ENCODE assay signal across 18 cellular contexts in genomic region chr19:14410775-14411134, GRCh38. TPM values are rescaled to one million over a fixed set of nuclear protein-coding genes. Genes with fewer than 3 reads are reported as not detected.
DNase-seq lines count a peak whose midpoint lies in the region; ATAC-seq and TF ChIP-seq lines count a peak whose summit lies in the region.
"Had no signal": no experiment of that assay in that cellular context is flagged by ENCODE, and none has a peak within 500 bp of the region (broad histone marks: within the 10 kb centered on the region; RNA-seq: fewer than 3 reads in every experiment).

No MANE protein-coding gene starts in this region.

- H3K9me3 ChIP-seq in CD4-positive, alpha-beta T cell (ENCODE audit: control insufficient read depth, low read length): no peaks in the 10 kb centered on the region
- no peaks in the 10 kb centered on the region for H3K9me3 ChIP-seq in naive thymus-derived CD4-positive, alpha-beta T cell (ENCODE audit: control insufficient read depth in 2 of 3, low read length in 3 of 3)
- H3K9me3 ChIP-seq: psoas muscle, thoracic aorta had no signal

- TF ChIP-seq CTCF in CD4-positive, alpha-beta T cell (IDR thresholded peaks at IDR 0.05): no peak
- no peak for TF ChIP-seq CTCF in foreskin keratinocyte (conservative IDR thresholded peaks at IDR 0.05)

- H3K9me3 Mint-ChIP-seq in CD4-positive, alpha-beta T cell: no peaks in the 10 kb centered on the region
- H3K9me3 Mint-ChIP-seq in activated CD8-positive, alpha-beta T cell treated with anti-CD3 and anti-CD28 coated beads, Interleukin-2, amount 10 ng/mL, durations not matched to agents 7 days and 5 days (ENCODE audit: insufficient read depth): no peaks in the 10 kb centered on the region
- no peaks in the 10 kb centered on the region for H3K9me3 Mint-ChIP-seq in naive thymus-derived CD4-positive, alpha-beta T cell

- no peaks in the 10 kb centered on the region for H3K27me3 ChIP-seq in CD4-positive, alpha-beta T cell (ENCODE audit: control insufficient read depth, insufficient read depth, low read length)
- H3K27me3 ChIP-seq in H7 (ENCODE audit: control insufficient read depth, insufficient read depth, low read length) (no peaks in the 10 kb centered on the region), foreskin keratinocyte (no peaks in the 10 kb centered on the region)
- H3K27me3 ChIP-seq in naive thymus-derived CD4-positive, alpha-beta T cell (ENCODE audit: control insufficient read depth in 2 of 2, insufficient read depth in 2 of 2, low read length in 2 of 2): no peaks in the 10 kb centered on the region

- CTCF ChIA-PET in CD4-positive, alpha-beta T cell (lab: Charles Lee): interaction anchor here (0.7 to 11.4 kb wide), 2 partner anchors 47 to 58 kb away, joined by 3 to 93 read pairs; no protein-coding TSS in a partner anchor
- CTCF ChIA-PET in activated CD8-positive, alpha-beta T cell treated with anti-CD3 and anti-CD28 coated beads, Interleukin-2, amount 10 ng/mL, durations not matched to agents 7 days and 5 days (lab: Charles Lee): interaction anchor here (1.3 to 1.4 kb wide), 2 partner anchors 36 to 274 kb away, joined by 3 to 4 read pairs; partner anchors contain the start of gene ASF1B
- CTCF ChIA-PET in naive thymus-derived CD4-positive, alpha-beta T cell (lab: Charles Lee): interaction anchor here (2.3 kb wide), 1 partner anchor 10 kb away, joined by 5 read pairs; no protein-coding TSS in a partner anchor

- H3K27me3 Mint-ChIP-seq in CD4-positive, alpha-beta T cell: no peaks in the 10 kb centered on the region
- no peaks in the 10 kb centered on the region for H3K27me3 Mint-ChIP-seq in activated CD8-positive, alpha-beta T cell treated with anti-CD3 and anti-CD28 coated beads, Interleukin-2, amount 10 ng/mL, durations not matched to agents 7 days and 5 days (ENCODE audit: low read depth)
- no peaks in the 10 kb centered on the region for H3K27me3 Mint-ChIP-seq in naive thymus-derived CD4-positive, alpha-beta T cell

- intact Hi-C loops in CD4-positive, alpha-beta T cell (cut with DNase I, micrococcal nuclease): no loop called here
- intact Hi-C loops in naive thymus-derived CD4-positive, alpha-beta T cell (cut with micrococcal nuclease): no loop called here
- intact Hi-C loops in cardiac septum (cut with DNase I): no loop called here

- H3K36me3 Mint-ChIP-seq in CD4-positive, alpha-beta T cell (ENCODE audit: low read depth): peaks cover 92% of the 10 kb centered on the region
- peaks cover 85% of the 10 kb centered on the region for H3K36me3 Mint-ChIP-seq in activated CD8-positive, alpha-beta T cell treated with anti-CD3 and anti-CD28 coated beads, Interleukin-2, amount 10 ng/mL, durations not matched to agents 7 days and 5 days (ENCODE audit: low read depth)
- H3K36me3 Mint-ChIP-seq in naive thymus-derived CD4-positive, alpha-beta T cell: peaks cover 4 to 43% (median 21%) of the 10 kb centered on the region in 5 donors

- no peak overlapping the region for H3K27ac ChIP-seq in CD4-positive, alpha-beta T cell (ENCODE audit: low read depth, low read length)
- no peak overlapping the region for H3K27ac ChIP-seq in naive thymus-derived CD4-positive, alpha-beta T cell (ENCODE audit: low read depth, low read length)
- no peak overlapping the region for H3K27ac ChIP-seq in foreskin keratinocyte
- H3K27ac ChIP-seq: coronary artery, psoas muscle, thoracic aorta had no signal

- DNase-seq in CD4-positive, alpha-beta T cell: peak in 1 of 10 experiments; percentile 49
- DNase-seq in H7 (peak; percentile 29), HK-2 (ENCODE audit: unreplicated experiment) (no peak), cardiac septum (ENCODE audit: low spot score) (no peak), foreskin keratinocyte (no peak)
- no peak for DNase-seq in activated CD8-positive, alpha-beta T cell treated with anti-CD3 and anti-CD28 coated beads, Interleukin-2, amount 10 ng/mL, durations not matched to agents 7 days and 5 days
- no peak for DNase-seq in naive thymus-derived CD4-positive, alpha-beta T cell
- DNase-seq: GDM1; NCI-H146; NCI-H2227 treated with DMSO at 0.1 percent for 48 hours; psoas muscle; RPMI8226; stimulated activated CD8-positive, alpha-beta memory T cell treated with anti-CD3 and anti-CD28 coated beads, Interleukin-4, amount 100 ng/mL, for 48 hours had no signal

- POLR2A ChIA-PET in CD4-positive, alpha-beta T cell (lab: Charles Lee): interaction anchor here (1.3 to 1.6 kb wide), 4 partner anchors 7 to 321 kb away, joined by 3 to 9 read pairs (median 4); no protein-coding TSS in a partner anchor
- POLR2A ChIA-PET in activated CD8-positive, alpha-beta T cell treated with anti-CD3 and anti-CD28 coated beads, Interleukin-2, amount 10 ng/mL, durations not matched to agents 7 days and 5 days (lab: Charles Lee): interaction anchor here (0.6 to 1.8 kb wide), 10 partner anchors 9 to 72 kb away, joined by 3 to 6 read pairs (median 4); no protein-coding TSS in a partner anchor
- POLR2A ChIA-PET in naive thymus-derived CD4-positive, alpha-beta T cell (lab: Charles Lee): interaction anchor here (0.6 to 1.4 kb wide), 5 partner anchors 9 to 104 kb away, joined by 3 to 5 read pairs (median 3); no protein-coding TSS in a partner anchor

- peak overlapping the region; percentile 92 for H3K27ac Mint-ChIP-seq in CD4-positive, alpha-beta T cell
- H3K27ac Mint-ChIP-seq in activated CD8-positive, alpha-beta T cell treated with anti-CD3 and anti-CD28 coated beads, Interleukin-2, amount 10 ng/mL, durations not matched to agents 7 days and 5 days: peak overlapping the region; percentile 57
- peak overlapping the region in 8 of 9 donors; percentile 5 to 83 (median 62) for H3K27ac Mint-ChIP-seq in naive thymus-derived CD4-positive, alpha-beta T cell

- no peak for ATAC-seq in CD4-positive, alpha-beta T cell (ENCODE audit: poor library complexity)
- ATAC-seq in activated CD8-positive, alpha-beta T cell treated with anti-CD3 and anti-CD28 coated beads, Interleukin-2, amount 10 ng/mL, durations not matched to agents 7 days and 5 days: no peak
- ATAC-seq in naive thymus-derived CD4-positive, alpha-beta T cell: no peak
- ATAC-seq in GM18519 (IDR thresholded peaks at IDR 0.05; ENCODE audit: low FRiP score, unreplicated experiment) (no peak), foreskin keratinocyte (no peak)
- ATAC-seq: psoas muscle had no signal

- H3K4me1 Mint-ChIP-seq in CD4-positive, alpha-beta T cell (ENCODE audit: low read depth): peaks cover 50% of the 10 kb centered on the region
- peaks cover 63% of the 10 kb centered on the region for H3K4me1 Mint-ChIP-seq in activated CD8-positive, alpha-beta T cell treated with anti-CD3 and anti-CD28 coated beads, Interleukin-2, amount 10 ng/mL, durations not matched to agents 7 days and 5 days (ENCODE audit: low read depth)
- H3K4me1 Mint-ChIP-seq in naive thymus-derived CD4-positive, alpha-beta T cell: peaks cover 27 to 58% (median 43%) of the 10 kb centered on the region in 7 donors

- no peak overlapping the region for H3K4me3 ChIP-seq in H7 (ENCODE audit: insufficient read depth, low read depth, low read length)
- no peak overlapping the region for H3K4me3 ChIP-seq in naive thymus-derived CD4-positive, alpha-beta T cell (ENCODE audit: low read length)
- H3K4me3 ChIP-seq: coronary artery, lung, psoas muscle, smooth muscle cell, thoracic aorta had no signal

- peaks cover 28 to 49% of the 10 kb centered on the region in 2 donors for H3K4me1 ChIP-seq in naive thymus-derived CD4-positive, alpha-beta T cell (ENCODE audit: control insufficient read depth in 2 of 2, insufficient read depth in 2 of 2, low read length in 2 of 2)
- no peaks in the 10 kb centered on the region for H3K4me1 ChIP-seq in foreskin keratinocyte

- peaks cover 43% of the 10 kb centered on the region for H3K36me3 ChIP-seq in H7 (replicated peaks; ENCODE audit: control insufficient read depth, insufficient read depth, low read length)
- peaks cover 45 to 80% (median 47%) of the 10 kb centered on the region in 3 experiments for H3K36me3 ChIP-seq in naive thymus-derived CD4-positive, alpha-beta T cell (ENCODE audit: control insufficient read depth in 2 of 3, insufficient read depth in 3 of 3, low read length in 3 of 3)

- H3K4me3 Mint-ChIP-seq in CD4-positive, alpha-beta T cell: peak overlapping the region; percentile 56
- H3K4me3 Mint-ChIP-seq in activated CD8-positive, alpha-beta T cell treated with anti-CD3 and anti-CD28 coated beads, Interleukin-2, amount 10 ng/mL, durations not matched to agents 7 days and 5 days: no peak overlapping the region
- H3K4me3 Mint-ChIP-seq in naive thymus-derived CD4-positive, alpha-beta T cell: peak overlapping the region in 2 of 10 donors; percentile 23 to 32

RNA-seq across cellular contexts. Expression of gene DDX39A, which starts 8.4 kb away (rescaled TPM):
- 100 to 1,000 TPM; 296 to 299 TPM for total RNA-seq in CD4-positive, alpha-beta T cell
- 94.6 and 131 TPM in 2 replicates for total RNA-seq in H7 (2014; rRNA removed; shearing (Covaris generic))
- 100 to 1,000 TPM; 309 to 313 TPM for total RNA-seq in activated CD8-positive, alpha-beta T cell treated with anti-CD3 and anti-CD28 coated beads, Interleukin-2, amount 10 ng/mL, durations not matched to agents 7 days and 5 days
- total RNA-seq in naive thymus-derived CD4-positive, alpha-beta T cell: 100 to 1,000 TPM; 135 to 288 (median 215) TPM
- polyA plus RNA-seq in naive thymus-derived CD4-positive, alpha-beta T cell: 100 to 1,000 TPM in 1 of 2 donors, 10 to 100 TPM in 1; 98.6 to 134 TPM
- total RNA-seq in cardiac septum: 26.7 TPM
- 104 and 132 TPM in 2 replicates for total RNA-seq in foreskin keratinocyte
- 123 and 146 TPM in 2 replicates for polyA plus RNA-seq in foreskin keratinocyte

RNA-seq across cellular contexts. Expression of gene PKN1, which starts 22.4 kb away (rescaled TPM):
- 100 to 1,000 TPM; 171 TPM for total RNA-seq in CD4-positive, alpha-beta T cell
- 108 and 127 TPM in 2 replicates for total RNA-seq in H7 (2014; rRNA removed; shearing (Covaris generic))
- 100 to 1,000 TPM; 244 to 263 TPM for total RNA-seq in activated CD8-positive, alpha-beta T cell treated with anti-CD3 and anti-CD28 coated beads, Interleukin-2, amount 10 ng/mL, durations not matched to agents 7 days and 5 days
- total RNA-seq in naive thymus-derived CD4-positive, alpha-beta T cell: 100 to 1,000 TPM; 194 to 211 (median 206) TPM
- 10 to 100 TPM; 47.2 to 88.2 TPM for polyA plus RNA-seq in naive thymus-derived CD4-positive, alpha-beta T cell
- total RNA-seq in cardiac septum: 136 TPM
- total RNA-seq in foreskin keratinocyte: 3.8 and 5.7 TPM in 2 replicates
- 3.4 and 4.6 TPM in 2 replicates for polyA plus RNA-seq in foreskin keratinocyte

RNA-seq across cellular contexts. Expression of gene ADGRE5, which starts 29.5 kb away (rescaled TPM):
- total RNA-seq in CD4-positive, alpha-beta T cell: 100 to 1,000 TPM; 745 to 751 TPM
- total RNA-seq in H7 (2014; rRNA removed; shearing (Covaris generic)): 5.9 and 6.1 TPM in 2 replicates
- total RNA-seq in activated CD8-positive, alpha-beta T cell treated with anti-CD3 and anti-CD28 coated beads, Interleukin-2, amount 10 ng/mL, durations not matched to agents 7 days and 5 days: 100 to 1,000 TPM; 290 to 302 TPM
- total RNA-seq in naive thymus-derived CD4-positive, alpha-beta T cell: 1,000 to 10,000 TPM in 1 of 5 experiments, 100 to 1,000 TPM in 4; 128 to 1,529 (median 215) TPM
- polyA plus RNA-seq in naive thymus-derived CD4-positive, alpha-beta T cell: 100 to 1,000 TPM; 122 to 214 TPM
- total RNA-seq in cardiac septum: 36.4 TPM
- total RNA-seq in foreskin keratinocyte: 13.7 and 16.8 TPM in 2 replicates
- 14.5 and 19.6 TPM in 2 replicates for polyA plus RNA-seq in foreskin keratinocyte

Comparison
In these comparisons a context has a peak if more than half of its experiments do, and no peak if none do; other contexts are left out.
1. RNA of gene PKN1, which starts 22.4 kb away (total RNA-seq): 244 to 263 TPM in activated CD8-positive, alpha-beta T cell treated with anti-CD3 and anti-CD28 coated beads, Interleukin-2, amount 10 ng/mL, durations not matched to agents 7 days and 5 days, 194 to 211 TPM in naive thymus-derived CD4-positive, alpha-beta T cell, 171 TPM in CD4-positive, alpha-beta T cell, 136 TPM in cardiac septum (single experiment) and 108 to 127 TPM in H7; 3.8 to 5.7 TPM in foreskin keratinocyte; every median in the first group is over 10 times any median in the second.
2. Peak in every context shown above with its lines, with median percentiles within 50 percentile points of each other: H3K27ac Mint-ChIP-seq.